Comparison of ENCODE assay signal across 8 cellular contexts in genomic region chr6:33075568-33076405, GRCh38. TPM values are rescaled to one million over a fixed set of nuclear protein-coding genes. Genes with fewer than 3 reads are reported as not detected.
DNase-seq lines count a peak whose midpoint lies in the region; ATAC-seq and TF ChIP-seq lines count a peak whose summit lies in the region.

TSS of gene HLA-DPB1 (plus strand) at chr6:33075990. CDS start at chr6:33076042, 52 bp downstream.

- CTCF ChIA-PET in activated CD8-positive, alpha-beta T cell treated with anti-CD3 and anti-CD28 coated beads, Interleukin-2, amount 10 ng/mL, durations not matched to agents 7 days and 5 days (lab: Charles Lee), result interaction anchor here (0.6 to 1.6 kb wide), 16 partner anchors 9 to 222 kb away, joined by 3 to 9 read pairs (median 3); partner anchors contain the start of genes HLA-DMA and TAP1

- peak; percentile 89 to 93 for ATAC-seq in activated CD4-positive, CD25-positive, alpha-beta regulatory T cell treated with anti-CD3 and anti-CD28 coated beads, Interleukin-2, amount 50 U/mL, for 24 hours
- ATAC-seq in GM21717 (IDR thresholded peaks at IDR 0.05; ENCODE audit: unreplicated experiment) (peak; percentile 57), omental fat pad (ENCODE audit: low FRiP score) (peak; percentile 67)
- ATAC-seq in activated CD8-positive, alpha-beta T cell treated with anti-CD3 and anti-CD28 coated beads, Interleukin-2, amount 10 ng/mL, durations not matched to agents 7 days and 5 days, result peak; percentile 93

- peaks cover 48% of the 10 kb centered on the region for H3K4me1 Mint-ChIP-seq in activated CD8-positive, alpha-beta T cell treated with anti-CD3 and anti-CD28 coated beads, Interleukin-2, amount 10 ng/mL, durations not matched to agents 7 days and 5 days (ENCODE audit: low read depth)

- H3K36me3 ChIP-seq in WERI-Rb-1, result no peaks in the 10 kb centered on the region

- no peak for TF ChIP-seq RAD21 in Ishikawa (IDR thresholded peaks at IDR 0.05; ENCODE audit: low read depth)

- POLR2A ChIA-PET in activated CD8-positive, alpha-beta T cell treated with anti-CD3 and anti-CD28 coated beads, Interleukin-2, amount 10 ng/mL, durations not matched to agents 7 days and 5 days (lab: Charles Lee), result interaction anchor here (0.5 to 1.4 kb wide), 7 partner anchors 13 to 214 kb away, joined by 3 to 7 read pairs (median 3); no protein-coding TSS in a partner anchor

- no peaks in the 10 kb centered on the region for H3K27me3 ChIP-seq in WERI-Rb-1 (ENCODE audit: insufficient read depth, low read depth, severe bottlenecking)

- no peaks in the 10 kb centered on the region for H3K9me3 Mint-ChIP-seq in activated CD8-positive, alpha-beta T cell treated with anti-CD3 and anti-CD28 coated beads, Interleukin-2, amount 10 ng/mL, durations not matched to agents 7 days and 5 days (ENCODE audit: insufficient read depth)

- no peak for TF ChIP-seq EP300 in Ishikawa (IDR thresholded peaks at IDR 0.05; ENCODE audit: borderline replicate concordance)

- DNase-seq in activated CD4-positive, CD25-positive, alpha-beta regulatory T cell (lab: John Stamatoyannopoulos, UW), result no peak
- peak; percentile 57 for DNase-seq in activated CD8-positive, alpha-beta T cell treated with anti-CD3 and anti-CD28 coated beads, Interleukin-2, amount 10 ng/mL, durations not matched to agents 7 days and 5 days
- DNase-seq in fibroblast of peridontal ligament (ENCODE audit: extremely low read depth), result peak; percentile 77
- no peak for DNase-seq in omental fat pad (ENCODE audit: low spot score)
- DNase-seq in WERI-Rb-1, result no peak

- no peak for TF ChIP-seq CTCF in omental fat pad (IDR thresholded peaks at IDR 0.05)
- TF ChIP-seq CTCF in WERI-Rb-1 (IDR thresholded peaks at IDR 0.05; ENCODE audit: low read depth, low read length), result no peak

- H3K27ac Mint-ChIP-seq in activated CD8-positive, alpha-beta T cell treated with anti-CD3 and anti-CD28 coated beads, Interleukin-2, amount 10 ng/mL, durations not matched to agents 7 days and 5 days, result peak within 1 kb of the TSS; percentile 71

- no peak within 1 kb of the TSS for H3K4me3 ChIP-seq in WERI-Rb-1 (ENCODE audit: low read depth, low read length)

- peaks cover 6% of the 10 kb centered on the region for H3K27me3 Mint-ChIP-seq in activated CD8-positive, alpha-beta T cell treated with anti-CD3 and anti-CD28 coated beads, Interleukin-2, amount 10 ng/mL, durations not matched to agents 7 days and 5 days (ENCODE audit: low read depth)

- H3K9me3 ChIP-seq in WERI-Rb-1 (ENCODE audit: severe bottlenecking), result no peaks in the 10 kb centered on the region

- peak within 1 kb of the TSS; percentile 74 for H3K4me3 Mint-ChIP-seq in activated CD8-positive, alpha-beta T cell treated with anti-CD3 and anti-CD28 coated beads, Interleukin-2, amount 10 ng/mL, durations not matched to agents 7 days and 5 days

- no peaks in the 10 kb centered on the region for H3K36me3 Mint-ChIP-seq in activated CD8-positive, alpha-beta T cell treated with anti-CD3 and anti-CD28 coated beads, Interleukin-2, amount 10 ng/mL, durations not matched to agents 7 days and 5 days (ENCODE audit: low read depth)

- no peak within 1 kb of the TSS for H3K27ac ChIP-seq in WERI-Rb-1

TF ChIP-seq in Ishikawa, 13 proteins besides CTCF, POLR2A, EP300 and RAD21:
- TF ChIP-seq CREB1 (IDR thresholded peaks at IDR 0.05; ENCODE audit: low read depth), result peak; percentile 73
- no peak for TF ChIP-seq ZBTB7A (IDR thresholded peaks at IDR 0.05; ENCODE audit: low read depth)
TF ChIP-seq in Ishikawa: peak in this region for 1.

RNA-seq across cellular contexts. Expression of gene HLA-DPB1, which starts in this region (rescaled TPM):
- total RNA-seq in activated CD8-positive, alpha-beta T cell treated with anti-CD3 and anti-CD28 coated beads, Interleukin-2, amount 10 ng/mL, durations not matched to agents 7 days and 5 days, result 10 to 100 TPM; 21.0 to 22.8 TPM
- total RNA-seq in omental fat pad, result 100 to 1,000 TPM in 3 of 4 donors, 10 to 100 TPM in 1; 29.2 to 120 (median 101) TPM

Comparison
In these comparisons a context has a peak if more than half of its experiments do, and no peak if none do; other contexts are left out.
1. DNase-seq: peak in activated CD8-positive, alpha-beta T cell treated with anti-CD3 and anti-CD28 coated beads, Interleukin-2, amount 10 ng/mL, durations not matched to agents 7 days and 5 days (single experiment) and fibroblast of peridontal ligament (single experiment); none in activated CD4-positive, CD25-positive, alpha-beta regulatory T cell (0 of 4), omental fat pad (single experiment) and WERI-Rb-1 (single experiment).
2. Peak in every context shown above with its lines, with median percentiles within 50 percentile points of each other: ATAC-seq.